8 cellular contexts compared by ENCODE assay signal in genomic region chr1:64019818-64020217, GRCh38.
A peak's percentile ranks its signal among the peaks of the same experiment; 100 is the strongest.
DNase-seq lines count a peak whose midpoint lies in the region; ATAC-seq and TF ChIP-seq lines count a peak whose summit lies in the region.

No MANE protein-coding gene starts in this region.

- ATAC-seq in activated T-cell treated with anti-CD3 and anti-CD28 coated beads, Interleukin-2, amount 50 U/mL, for 4 hours = no peak
- ATAC-seq in HG03457 (IDR thresholded peaks at IDR 0.05; ENCODE audit: unreplicated experiment) (peak; percentile 65), lower lobe of right lung (peak; percentile 64 to 88)

- no peaks in the 10 kb centered on the region for H3K27me3 Mint-ChIP-seq in activated T-cell treated with anti-CD3 and anti-CD28 coated beads, Interleukin-2, amount 50 U/mL, for 4 hours (ENCODE audit: low read depth)

- H3K27ac ChIP-seq in ascending aorta (peak overlapping the region; percentile 53 to 63), lower lobe of right lung (peak overlapping the region; percentile 54)

- peaks cover 0 to 7% of the 10 kb centered on the region in 2 donors for H3K4me1 ChIP-seq in ascending aorta
- no peaks in the 10 kb centered on the region for H3K4me1 ChIP-seq in lower lobe of right lung

- H3K9me3 ChIP-seq in ascending aorta (no peaks in the 10 kb centered on the region), lower lobe of right lung (no peaks in the 10 kb centered on the region)

- no peaks in the 10 kb centered on the region for H3K9me3 Mint-ChIP-seq in activated T-cell treated with anti-CD3 and anti-CD28 coated beads, Interleukin-2, amount 50 U/mL, for 4 hours

- H3K27me3 ChIP-seq in ascending aorta (no peaks in the 10 kb centered on the region), lower lobe of right lung (ENCODE audit: low read depth) (no peaks in the 10 kb centered on the region)

- no peaks in the 10 kb centered on the region for H3K36me3 Mint-ChIP-seq in activated T-cell treated with anti-CD3 and anti-CD28 coated beads, Interleukin-2, amount 50 U/mL, for 4 hours (ENCODE audit: insufficient read depth)

- H3K4me3 Mint-ChIP-seq in activated T-cell treated with anti-CD3 and anti-CD28 coated beads, Interleukin-2, amount 50 U/mL, for 4 hours = peak overlapping the region; percentile 6

- peaks cover 0 to 4% of the 10 kb centered on the region in 2 donors for H3K36me3 ChIP-seq in ascending aorta
- no peaks in the 10 kb centered on the region for H3K36me3 ChIP-seq in lower lobe of right lung

- H3K4me3 ChIP-seq in ascending aorta (peak overlapping the region in 1 of 2 donors; percentile 44), lower lobe of right lung (no peak overlapping the region)

- intact Hi-C loops in ascending aorta (cut with DNase I) (no loop called here), lower lobe of right lung (cut with DNase I) (no loop called here)

- H3K4me1 Mint-ChIP-seq in activated T-cell treated with anti-CD3 and anti-CD28 coated beads, Interleukin-2, amount 50 U/mL, for 4 hours (ENCODE audit: low read depth) = peaks cover 13% of the 10 kb centered on the region

- no peak for DNase-seq in activated T-cell treated with anti-CD3 and anti-CD28 coated beads, Interleukin-2, amount 50 U/mL, for 4 hours
- DNase-seq in activated T-cell treated with anti-CD3 and anti-CD28 coated beads, Interleukin-2, amount 50 U/mL, for 48 hours = no peak
- peak in 1 of 2 donors; percentile 72 for DNase-seq in ascending aorta (ENCODE audit: low spot score in 2 of 2)
- DNase-seq in lower lobe of right lung = no peak
- DNase-seq in SHP77 treated with DMSO at 0.1 percent for 48 hours (lab: John Stamatoyannopoulos, UW) = no peak
- no peak for DNase-seq in SKM-1 treated with dmso at 0.1 percent for 144 hours (lab: John Stamatoyannopoulos, UW; ENCODE audit: unreplicated experiment)
- DNase-seq in NCI-H1417 (lab: John Stamatoyannopoulos, UW) = no peak

- TF ChIP-seq CTCF in ascending aorta (IDR thresholded peaks at IDR 0.05) = no peak
- no peak for TF ChIP-seq CTCF in lower lobe of right lung (IDR thresholded peaks at IDR 0.05)

Comparison
In these comparisons a context has a peak if more than half of its experiments do, and no peak if none do; other contexts are left out.
1. ATAC-seq: peak in HG03457 (single experiment) and lower lobe of right lung (2 of 2); none in activated T-cell treated with anti-CD3 and anti-CD28 coated beads, Interleukin-2, amount 50 U/mL, for 4 hours (0 of 2).